9 cellular contexts compared by ENCODE assay signal in genomic region chr1:211576717-211577116, GRCh38. TPM values are rescaled to one million over a fixed set of nuclear protein-coding genes. Genes with fewer than 3 reads are reported as not detected.
A peak's percentile ranks its signal among the peaks of the same experiment; 100 is the strongest.
DNase-seq lines count a peak whose midpoint lies in the region; ATAC-seq, FAIRE-seq and TF ChIP-seq lines count a peak whose summit lies in the region.
"Had no signal": no experiment of that assay in that cellular context is flagged by ENCODE, and none has a peak within 500 bp of the region (broad histone marks: within the 10 kb centered on the region; RNA-seq: fewer than 3 reads in every experiment).

No MANE protein-coding gene starts in this region.

- H2BK15ac ChIP-seq in neuronal stem cell (ENCODE audit: low read length), result no peak overlapping the region

- no peak for TF ChIP-seq EP300 in ovary (IDR thresholded peaks at IDR 0.05)

- H3K79me1 ChIP-seq in neuronal stem cell (ENCODE audit: low read depth, low read length), result peaks cover 9% of the 10 kb centered on the region

- intact Hi-C loops in Panc1 (cut with micrococcal nuclease; ENCODE audit: unreplicated experiment) (loop anchor here (1.0 kb wide), 1 partner anchor 79 kb away; no protein-coding TSS in a partner anchor), endothelial cell of umbilical vein (cut with micrococcal nuclease) (loop anchor here (1.0 to 10.0 kb wide), 6 partner anchors 61 to 1342 kb away; partner anchors contain the start of genes LPGAT1 and SERTAD4), ovary (cut with DNase I) (loop anchor here in 3 of 4 donors (5.0 kb wide), 3 partner anchors 71 to 81 kb away; no protein-coding TSS in a partner anchor)

- H2BK5ac ChIP-seq in neuronal stem cell (ENCODE audit: low read length), result no peak overlapping the region

- in situ Hi-C loops in Panc1 (cut with HindIII; ENCODE audit: low pct_unique_long_range_greater_than_20kb, low sequenced_read_pairs), result no loop called here

- no TSS peak for BruUV-seq in Panc1 (replicated peaks; lab: Mats Ljungman, UMichigan)
- BruUV-seq in endothelial cell of umbilical vein (replicated peaks; lab: Mats Ljungman, UMichigan), result no TSS peak

- H3K4me1 ChIP-seq in DND-41 (ENCODE audit: insufficient read depth, low read length), result peaks cover 37% of the 10 kb centered on the region
- peaks cover 32% of the 10 kb centered on the region for H3K4me1 ChIP-seq in Panc1 (ENCODE audit: control insufficient read depth, insufficient read depth, low read length)
- H3K4me1 ChIP-seq in endothelial cell of umbilical vein (ENCODE audit: control insufficient read depth, extremely low read depth, insufficient read depth, low read length), result peaks cover 37% of the 10 kb centered on the region
- peaks cover 2% of the 10 kb centered on the region for H3K4me1 ChIP-seq in ovary (ENCODE audit: insufficient read depth)
- H3K4me1 ChIP-seq in neuronal stem cell (ENCODE audit: control insufficient read depth in 2 of 2, insufficient read depth in 1 of 2, low read depth in 1 of 2, low read length in 2 of 2), result peaks cover 5 to 19% of the 10 kb centered on the region in 2 donors

- no peak overlapping the region for H2BK120ac ChIP-seq in neuronal stem cell (ENCODE audit: low read depth, low read length)

- POLR2A ChIA-PET in Panc1 (lab: Charles Lee) (interaction anchor here (0.6 kb wide), 1 partner anchor 253 kb away, joined by 3 read pairs; no protein-coding TSS in a partner anchor), endothelial cell of umbilical vein (lab: Charles Lee) (no interaction called here)

- H4K91ac ChIP-seq in neuronal stem cell (ENCODE audit: low read depth, low read length, poor library complexity), result no peak overlapping the region

- H3K4ac ChIP-seq in neuronal stem cell (ENCODE audit: low read length), result no peak overlapping the region

- TF ChIP-seq CTCF in DND-41 (IDR thresholded peaks at IDR 0.05; ENCODE audit: borderline replicate concordance, extremely low read depth, low read length, poor library complexity, severe bottlenecking), result no peak
- no peak for TF ChIP-seq CTCF in Panc1 (IDR thresholded peaks at IDR 0.05)
- no peak for TF ChIP-seq CTCF in endothelial cell of umbilical vein (IDR thresholded peaks at IDR 0.05; ENCODE audit: extremely low read depth in 1 of 2, insufficient read depth in 1 of 2, low read depth in 1 of 2, low read length in 2 of 2)
- TF ChIP-seq CTCF in ovary (IDR thresholded peaks at IDR 0.05), result no peak

- H3K4me2 ChIP-seq in DND-41 (ENCODE audit: insufficient read depth, low read length) (peak overlapping the region; percentile 98), endothelial cell of umbilical vein (ENCODE audit: insufficient read depth, low read length) (peak overlapping the region; percentile 97), neuronal stem cell (ENCODE audit: insufficient read depth, low read length, poor library complexity, severe bottlenecking) (no peak overlapping the region)

- H3K9me1 ChIP-seq in endothelial cell of umbilical vein (replicated peaks; ENCODE audit: control insufficient read depth, extremely low read depth, insufficient read depth, low read length), result no peaks in the 10 kb centered on the region

- no peak for ATAC-seq in DND-41 (ENCODE audit: insufficient read depth, low read depth)
- ATAC-seq in Panc1, result no peak

- no peak overlapping the region for H3K23ac ChIP-seq in neuronal stem cell (ENCODE audit: low read depth, low read length, poor library complexity)

- peak overlapping the region; percentile 8 to 95; a peak in 3 of 4 replicates for H3K4me3 ChIP-seq in DND-41 (ENCODE audit: low read depth in 1 of 2, low read length in 2 of 2)
- peak overlapping the region; percentile 70 to 94 for H3K4me3 ChIP-seq in Panc1 (ENCODE audit: low read depth in 2 of 2, low read length in 2 of 2)
- peak overlapping the region; percentile 74 to 99 (median 98) for H3K4me3 ChIP-seq in endothelial cell of umbilical vein (replicated peaks in 1 of 3; ENCODE audit: insufficient read depth in 1 of 3, low read depth in 1 of 3, low read length in 3 of 3)
- H3K4me3 ChIP-seq in ovary, result peak overlapping the region; percentile 71
- H3K4me3 ChIP-seq in neuronal stem cell (ENCODE audit: low read length in 2 of 2), result peak overlapping the region in 1 of 2 donors; percentile 95

- no peak overlapping the region for H4K8ac ChIP-seq in neuronal stem cell (ENCODE audit: low read depth, low read length)

- H3K79me2 ChIP-seq in DND-41 (ENCODE audit: insufficient read depth, low read length), result peaks cover 26% of the 10 kb centered on the region
- peaks cover 44% of the 10 kb centered on the region for H3K79me2 ChIP-seq in endothelial cell of umbilical vein (ENCODE audit: control insufficient read depth, insufficient read depth, low read length)

- TF ChIP-seq POLR2A in endothelial cell of umbilical vein (IDR thresholded peaks at IDR 0.05; ENCODE audit: low read depth, low read length) (no peak), ovary (IDR thresholded peaks at IDR 0.05) (no peak)

- H3K36me3 ChIP-seq in DND-41 (ENCODE audit: insufficient read depth, low read length) (peaks cover 22% of the 10 kb centered on the region), Panc1 (ENCODE audit: control insufficient read depth, insufficient read depth, low read length) (peaks cover 27% of the 10 kb centered on the region; the same call in 1 of the 2 replicates), endothelial cell of umbilical vein (ENCODE audit: control insufficient read depth in 2 of 2, extremely low read depth in 1 of 2, insufficient read depth in 2 of 2, low read length in 2 of 2) (peaks cover 0 to 16% of the 10 kb centered on the region in 2 experiments), ovary (no peaks in the 10 kb centered on the region), neuronal stem cell (replicated peaks in 1 of 2; ENCODE audit: control insufficient read depth in 2 of 2, insufficient read depth in 2 of 2, low read length in 2 of 2) (peaks cover 0 to 38% of the 10 kb centered on the region in 2 donors)

- DNase-seq in DND-41, result no peak
- no peak for DNase-seq in Panc1 (ENCODE audit: low read depth, low spot score)
- no peak for DNase-seq in endothelial cell of umbilical vein (ENCODE audit: low read depth, low spot score)
- no peak for DNase-seq in ovary
- DNase-seq in NCI-H69 (lab: John Stamatoyannopoulos, UW), result no peak
- no peak for DNase-seq in NCI-H82 (lab: John Stamatoyannopoulos, UW)
- DNase-seq in activated CD4-positive, alpha-beta T cell treated with anti-CD3 and anti-CD28 coated beads for 1 hour, result no peak
- DNase-seq in neuronal stem cell (ENCODE audit: low spot score), result no peak

- H3K27ac ChIP-seq in DND-41 (ENCODE audit: low read length) (no peak overlapping the region), Panc1 (ENCODE audit: low read length) (peak overlapping the region; percentile 83), endothelial cell of umbilical vein (ENCODE audit: insufficient read depth, low read depth, low read length) (peak overlapping the region; percentile 64), ovary (no peak overlapping the region), neuronal stem cell (replicated peaks; ENCODE audit: low read length) (no peak overlapping the region)

- H3K9me3 ChIP-seq in DND-41 (ENCODE audit: insufficient read depth, low read length, severe bottlenecking), result no peaks in the 10 kb centered on the region
- H3K9me3 ChIP-seq in Panc1 (ENCODE audit: control insufficient read depth, insufficient read depth, low read depth, low read length), result no peaks in the 10 kb centered on the region
- H3K9me3 ChIP-seq in endothelial cell of umbilical vein (replicated peaks; ENCODE audit: control insufficient read depth, insufficient read depth, low read length), result no peaks in the 10 kb centered on the region
- no peaks in the 10 kb centered on the region for H3K9me3 ChIP-seq in ovary
- no peaks in the 10 kb centered on the region for H3K9me3 ChIP-seq in neuronal stem cell (replicated peaks in 1 of 2; ENCODE audit: control insufficient read depth in 2 of 2, insufficient read depth in 1 of 2, low read depth in 1 of 2, low read length in 2 of 2)
- H3K9me3 ChIP-seq: neutrophil had no signal

- peak overlapping the region; percentile 81 for H3K9ac ChIP-seq in DND-41 (ENCODE audit: low read depth, low read length)
- peak overlapping the region; percentile 84 for H3K9ac ChIP-seq in endothelial cell of umbilical vein (replicated peaks; ENCODE audit: extremely low read depth, insufficient read depth, low read length)
- no peak overlapping the region for H3K9ac ChIP-seq in neuronal stem cell (ENCODE audit: low read depth, low read length, poor library complexity)

- FAIRE-seq in endothelial cell of umbilical vein (lab: Jason Lieb, UNC), result no peak

- H2AFZ ChIP-seq in DND-41 (ENCODE audit: low read depth, low read length), result no peak overlapping the region
- H2AFZ ChIP-seq in endothelial cell of umbilical vein (ENCODE audit: low read depth, low read length), result no peak overlapping the region
- H2AFZ ChIP-seq in neuronal stem cell (ENCODE audit: low read length), result no peak overlapping the region

- H2AK5ac ChIP-seq in neuronal stem cell (ENCODE audit: low read depth, low read length), result no peak overlapping the region

- no peak overlapping the region for H3K14ac ChIP-seq in neuronal stem cell (ENCODE audit: low read length)

- H3K18ac ChIP-seq in neuronal stem cell (ENCODE audit: low read length), result no peak overlapping the region

- dilution Hi-C loops in endothelial cell of umbilical vein (cut with MboI; ENCODE audit: extremely low pct_ligation_motif_present, low sequenced_read_pairs), result no loop called here

- H4K20me1 ChIP-seq in DND-41 (ENCODE audit: insufficient read depth, low read length) (peaks cover 25% of the 10 kb centered on the region; the same call in 1 of the 2 replicates), endothelial cell of umbilical vein (replicated peaks; ENCODE audit: control insufficient read depth, extremely low read depth, insufficient read depth, low read length) (no peaks in the 10 kb centered on the region)

- WGBS in ovary, 3 donors, result 31 to 46% (median 38%) methylated on average over 2 of the region's 2 CpGs
- WGBS in neuronal stem cell (ENCODE audit: extremely low coverage in 2 of 2, insufficient read length in 2 of 2, insufficient replicate concordance in 1 of 2), 2 donors, result no CpG with 5 or more reads among the region's 2 CpGs

- CTCF ChIA-PET in Panc1 (lab: Charles Lee), result no interaction called here
- CTCF ChIA-PET in endothelial cell of umbilical vein (lab: Charles Lee), result interaction anchor here (0.8 to 1.8 kb wide), 14 partner anchors 10 to 253 kb away, joined by 3 to 21 read pairs (median 4); no protein-coding TSS in a partner anchor

- no peak overlapping the region for H2BK12ac ChIP-seq in neuronal stem cell (ENCODE audit: low read length)

- no peaks in the 10 kb centered on the region for H3K27me3 ChIP-seq in DND-41 (ENCODE audit: insufficient read depth, low read length, poor library complexity)
- H3K27me3 ChIP-seq in Panc1 (ENCODE audit: control insufficient read depth, insufficient read depth, low read length), result no peaks in the 10 kb centered on the region
- H3K27me3 ChIP-seq in endothelial cell of umbilical vein (ENCODE audit: control insufficient read depth in 2 of 2, insufficient read depth in 2 of 2, low read length in 2 of 2), result no peaks in the 10 kb centered on the region
- no peaks in the 10 kb centered on the region for H3K27me3 ChIP-seq in ovary
- H3K27me3 ChIP-seq in neuronal stem cell (ENCODE audit: control insufficient read depth in 3 of 3, insufficient read depth in 3 of 3, low read depth in 1 of 3, low read length in 3 of 3), result peaks cover 0 to 15% (median 0%) of the 10 kb centered on the region in 3 experiments
- H3K27me3 ChIP-seq: neutrophil had no signal

RNA-seq across cellular contexts. Expression of gene SLC30A1, which starts 2.2 kb away (rescaled TPM):
- 34.5 TPM for total RNA-seq in Panc1 (2021; ENCODE audit: unreplicated experiment)
- polyA plus RNA-seq in Panc1 (2012; ENCODE audit: insufficient read length), result 18.6 TPM
- total RNA-seq in endothelial cell of umbilical vein, result 21.5 and 22.1 TPM in 2 replicates
- 4.2 and 5.5 TPM in 2 replicates for polyA plus RNA-seq in endothelial cell of umbilical vein
- 4.5 and 4.8 TPM in 2 replicates for polyA plus RNA-seq in endothelial cell of umbilical vein (2011; cell fraction: cytosol; rRNA removed)
- 4.4 and 7.3 TPM in 2 replicates for polyA plus RNA-seq in endothelial cell of umbilical vein (2011; cell fraction: nucleus; rRNA removed)
- polyA plus RNA-seq in endothelial cell of umbilical vein (2012), result 13.9 and 17.7 TPM in 2 replicates
- polyA minus RNA-seq in endothelial cell of umbilical vein, result 11.8 and 14.7 TPM in 2 replicates
- 43.8 TPM for polyA minus RNA-seq in endothelial cell of umbilical vein (2011; cell fraction: cytosol; rRNA and poly(A)+ RNA removed)
- 13.7 and 18.0 TPM in 2 replicates for polyA minus RNA-seq in endothelial cell of umbilical vein (2011; cell fraction: nucleus; rRNA and poly(A)+ RNA removed)
- total RNA-seq in ovary, result 10 to 100 TPM; 11.9 to 23.4 (median 18.9) TPM
- 10 to 100 TPM in 1 of 2 donors, 1 to 10 TPM in 1; 7.4 to 21.1 TPM for polyA plus RNA-seq in ovary
- polyA plus RNA-seq in neuronal stem cell (2013, experiment 1 of 2), result 6.5 TPM
- 6.8 TPM for polyA plus RNA-seq in neuronal stem cell (2013, experiment 2 of 2)

Comparison
In these comparisons a context has a peak if more than half of its experiments do, and no peak if none do; other contexts are left out.
1. H3K27ac ChIP-seq: peak in Panc1 (single experiment) and endothelial cell of umbilical vein (single experiment); none in DND-41 (single experiment), ovary (0 of 2) and neuronal stem cell (single experiment).